Comparison of ENCODE assay signal across 9 cellular contexts in genomic region chr3:66441124-66441523, GRCh38. TPM values are rescaled to one million over a fixed set of nuclear protein-coding genes. Genes with fewer than 3 reads are reported as not detected.
A peak's percentile ranks its signal among the peaks of the same experiment; 100 is the strongest.
DNase-seq lines count a peak whose midpoint lies in the region; ATAC-seq, FAIRE-seq and TF ChIP-seq lines count a peak whose summit lies in the region.
"Had no signal": no experiment of that assay in that cellular context is flagged by ENCODE, and none has a peak within 500 bp of the region (broad histone marks: within the 10 kb centered on the region; RNA-seq: fewer than 3 reads in every experiment).

No MANE protein-coding gene starts in this region.

- H3K4me1 ChIP-seq in heart right ventricle, result peaks cover 35 to 100% (median 70%) of the 10 kb centered on the region in 9 donors

- intact Hi-C loops in heart right ventricle (cut with DNase I), result loop anchor here in 2 of 10 donors (5.0 to 10.0 kb wide), 2 partner anchors 34 to 54 kb away; no protein-coding TSS in a partner anchor
- intact Hi-C loops in cardiac septum (cut with DNase I), result loop anchor here (5.0 kb wide), 1 partner anchor 34 kb away; no protein-coding TSS in a partner anchor

- H3K27me3 ChIP-seq in heart right ventricle, result no peaks in the 10 kb centered on the region
- H3K27me3 ChIP-seq in kidney epithelial cell (ENCODE audit: control insufficient read depth, insufficient read depth, low read length), result no peaks in the 10 kb centered on the region

- no peak for TF ChIP-seq CTCF in heart right ventricle (IDR thresholded peaks at IDR 0.05)
- TF ChIP-seq CTCF in kidney epithelial cell (IDR thresholded peaks at IDR 0.05; ENCODE audit: insufficient read depth, low read length, poor library complexity, severe bottlenecking), result no peak
- TF ChIP-seq CTCF in mesothelial cell of epicardium (IDR thresholded peaks at IDR 0.05; ENCODE audit: unreplicated experiment), result no peak

- ATAC-seq in heart right ventricle, result no peak
- ATAC-seq in effector memory CD8-positive, alpha-beta T cell (replicated peaks), result no peak

- peaks cover 0 to 4% (median 0%) of the 10 kb centered on the region in 9 donors for H3K36me3 ChIP-seq in heart right ventricle
- peaks cover 1% of the 10 kb centered on the region for H3K36me3 ChIP-seq in kidney epithelial cell (ENCODE audit: control insufficient read depth, insufficient read depth, low read length)

- no peak for FAIRE-seq in urothelium cell line (lab: Jason Lieb, UNC)

- peaks cover 40 to 41% of the 10 kb centered on the region in 2 donors for H3K4me1 Mint-ChIP-seq in effector memory CD8-positive, alpha-beta T cell (ENCODE audit: low read depth in 2 of 2)
- peaks cover 30% of the 10 kb centered on the region for H3K4me1 Mint-ChIP-seq in mesothelial cell of epicardium

- H3K4me3 ChIP-seq in heart right ventricle, result no peak overlapping the region
- H3K4me3 ChIP-seq in kidney epithelial cell (ENCODE audit: low read depth, low read length), result no peak overlapping the region

- no peak overlapping the region for H3K27ac Mint-ChIP-seq in effector memory CD8-positive, alpha-beta T cell
- no peak overlapping the region for H3K27ac Mint-ChIP-seq in mesothelial cell of epicardium
- H3K27ac Mint-ChIP-seq: progenitor cell of endocrine pancreas had no signal

- H3K4me3 Mint-ChIP-seq in effector memory CD8-positive, alpha-beta T cell, result no peak overlapping the region
- no peak overlapping the region for H3K4me3 Mint-ChIP-seq in mesothelial cell of epicardium

- WGBS in heart right ventricle, 2 donors, result 14 to 21% methylated on average over 8 of the region's 8 CpGs

- H3K27me3 Mint-ChIP-seq in effector memory CD8-positive, alpha-beta T cell, result no peaks in the 10 kb centered on the region
- H3K27me3 Mint-ChIP-seq in mesothelial cell of epicardium (ENCODE audit: low read depth), result peaks cover 6% of the 10 kb centered on the region

- peak overlapping the region in 8 of 10 donors; percentile 26 to 86 (median 68) for H3K27ac ChIP-seq in heart right ventricle

- H3K36me3 Mint-ChIP-seq in effector memory CD8-positive, alpha-beta T cell (ENCODE audit: insufficient read depth), result peaks cover 5% of the 10 kb centered on the region
- no peaks in the 10 kb centered on the region for H3K36me3 Mint-ChIP-seq in mesothelial cell of epicardium

- no peaks in the 10 kb centered on the region for H3K9me3 ChIP-seq in heart right ventricle

- no peak for DNase-seq in heart right ventricle
- no peak for DNase-seq in cardiac septum (ENCODE audit: low spot score)
- peak; percentile 80 for DNase-seq in astrocyte of the hippocampus (ENCODE audit: low read depth, low spot score)
- DNase-seq in kidney epithelial cell (ENCODE audit: low read depth), result peak; percentile 75
- peak; percentile 69 for DNase-seq in urothelium cell line (ENCODE audit: low spot score)
- no peak for DNase-seq in effector memory CD8-positive, alpha-beta T cell
- no peak for DNase-seq in NCI-H1092 (lab: John Stamatoyannopoulos, UW)
- no peak for DNase-seq in mesothelial cell of epicardium (ENCODE audit: low spot score in 2 of 2, unreplicated experiment in 2 of 2)

- no peaks in the 10 kb centered on the region for H3K9me3 Mint-ChIP-seq in effector memory CD8-positive, alpha-beta T cell
- no peaks in the 10 kb centered on the region for H3K9me3 Mint-ChIP-seq in mesothelial cell of epicardium

RNA-seq across cellular contexts. Expression of gene LRIG1, which starts 59.7 kb away (rescaled TPM):
- total RNA-seq in heart right ventricle, result 100 to 1,000 TPM in 3 of 10 donors, 10 to 100 TPM in 7; 71.9 to 109 (median 95.2) TPM
- polyA plus RNA-seq in heart right ventricle, result 10 to 100 TPM; 23.8 to 33.8 TPM
- 77.1 TPM for total RNA-seq in cardiac septum
- 8.2 and 13.6 TPM in 2 replicates for total RNA-seq in kidney epithelial cell
- 5.5 to 7.4 TPM (median 6.4 TPM) in 3 replicates for total RNA-seq in mesothelial cell of epicardium

Comparison
In these comparisons a context has a peak if more than half of its experiments do, and no peak if none do; other contexts are left out.
1. DNase-seq: peak in astrocyte of the hippocampus (single experiment), kidney epithelial cell (single experiment) and urothelium cell line (single experiment); none in heart right ventricle (0 of 2), cardiac septum (single experiment), effector memory CD8-positive, alpha-beta T cell (0 of 3), NCI-H1092 (single experiment) and mesothelial cell of epicardium (0 of 2).